In genomic region chrX:155094468-155095061, GRCh38 we compare ENCODE assay signal across 8 cellular contexts. TPM values are rescaled to one million over a fixed set of nuclear protein-coding genes. Genes with fewer than 3 reads are reported as not detected.
DNase-seq lines count a peak whose midpoint lies in the region; ATAC-seq, FAIRE-seq and TF ChIP-seq lines count a peak whose summit lies in the region.

No MANE protein-coding gene starts in this region.

- peaks cover 0 to 40% (median 0%) of the 10 kb centered on the region in 3 donors for H3K36me3 ChIP-seq in esophagus squamous epithelium

- POLR2A ChIA-PET in A549 (lab: Yijun Ruan, JAX), result no interaction called here

- TF ChIP-seq CTCF in A549 (IDR thresholded peaks at IDR 0.05), result peak; percentile 61
- TF ChIP-seq CTCF in esophagus squamous epithelium (IDR thresholded peaks at IDR 0.05), result peak; percentile 21 to 58 (median 48)

- 62% methylated on average over 4 of the region's 4 CpGs for whole genome bisulfite sequencing in A549 (ENCODE audit: missing lambda C conversion rate)
- 28 to 49% methylated on average over 4 of the region's 4 CpGs for WGBS in esophagus squamous epithelium, 2 donors

- no peaks in the 10 kb centered on the region for H3K27me3 ChIP-seq in esophagus squamous epithelium

- CTCF ChIA-PET in A549 (lab: Yijun Ruan, JAX), result interaction anchor here (0.7 to 2.0 kb wide), 10 partner anchors 9 to 177 kb away, joined by 3 to 6 read pairs (median 3); no protein-coding TSS in a partner anchor

- TF ChIP-seq RAD21 in A549 (conservative IDR thresholded peaks at IDR 0.05 in 1 of 2, IDR thresholded peaks at IDR 0.05 in 1 of 2), result peak; percentile 16 to 28; a peak in 2 of 5 replicates

- H3K4me3 ChIP-seq in A549 (no peak overlapping the region), esophagus squamous epithelium (no peak overlapping the region)

- H3K4me2 ChIP-seq in A549, result no peak overlapping the region

- TF ChIP-seq EP300 in A549 (IDR thresholded peaks at IDR 0.05), result no peak

- H3K9me3 ChIP-seq in A549, result no peaks in the 10 kb centered on the region
- H3K9me3 ChIP-seq in esophagus squamous epithelium, result no peaks in the 10 kb centered on the region

- peak in 1 of 2 experiments; percentile 67; a peak in 3 of 6 replicates for ATAC-seq in A549
- ATAC-seq in HG03378 (IDR thresholded peaks at IDR 0.05; ENCODE audit: unreplicated experiment), result peak; percentile 75
- ATAC-seq in SK-N-SH treated with all-trans-retinoic acid at 6 μM for 48 hours, result peak; percentile 81; the same call in 2 of the 3 replicates
- ATAC-seq in GM18505 (IDR thresholded peaks at IDR 0.05; ENCODE audit: unreplicated experiment), result no peak

- H3K27ac ChIP-seq in A549, result no peak overlapping the region
- H3K27ac ChIP-seq in esophagus squamous epithelium, result no peak overlapping the region

- FAIRE-seq in A549 (lab: Jason Lieb, UNC), result no peak

- TF ChIP-seq POLR2A in A549 (IDR thresholded peaks at IDR 0.05; ENCODE audit: low read length) (no peak), esophagus squamous epithelium (IDR thresholded peaks at IDR 0.05) (no peak), GM18505 (IDR thresholded peaks at IDR 0.05; ENCODE audit: borderline replicate concordance, extremely low read depth, insufficient read depth, insufficient read length) (no peak)

- DNase-seq in A549 (ENCODE audit: low read depth in 1 of 2, low spot score in 1 of 2), result peak in 1 of 2 experiments; percentile 20
- peak; percentile 15 for DNase-seq in DMS153 (lab: John Stamatoyannopoulos, UW)
- no peak for DNase-seq in esophagus squamous epithelium (lab: John Stamatoyannopoulos, UW)
- DNase-seq in renal cortical epithelial cell (ENCODE audit: low read depth), result peak; percentile 17
- DNase-seq in effector CD4-positive, alpha-beta T cell, result no peak

- intact Hi-C loops in esophagus squamous epithelium (cut with DNase I), result no loop called here

- H3K4me1 ChIP-seq in A549, result no peaks in the 10 kb centered on the region
- H3K4me1 ChIP-seq in esophagus squamous epithelium, result no peaks in the 10 kb centered on the region

TF ChIP-seq in A549, 52 proteins besides CTCF, POLR2A, EP300 and RAD21:
- TF ChIP-seq JUNB (IDR thresholded peaks at IDR 0.05), result no peak
- TF ChIP-seq SMC3 (IDR thresholded peaks at IDR 0.05), result peak; percentile 39; the same call in 2 of the 3 replicates
TF ChIP-seq in A549: peak in this region for 1.

TF ChIP-seq in SK-N-SH treated with all-trans-retinoic acid at 6 μM for 48 hours, 23 proteins besides CTCF, POLR2A, EP300 and RAD21:
- TF ChIP-seq ISL1 (CRISPR knock-in tag; IDR thresholded peaks at IDR 0.05) (no peak), PATZ1 (CRISPR knock-in tag; IDR thresholded peaks at IDR 0.05; ENCODE audit: borderline replicate concordance) (no peak), ZNF8 (CRISPR knock-in tag; IDR thresholded peaks at IDR 0.05) (no peak), PPARA (CRISPR knock-in tag; IDR thresholded peaks at IDR 0.05; ENCODE audit: borderline replicate concordance) (no peak), ZC3H10 (CRISPR knock-in tag; IDR thresholded peaks at IDR 0.05) (no peak), RARB (CRISPR knock-in tag; IDR thresholded peaks at IDR 0.05) (no peak), ZNF70 (CRISPR knock-in tag; IDR thresholded peaks at IDR 0.05) (no peak)

RNA-seq across cellular contexts. Expression of gene BRCC3, which starts 23.3 kb away (rescaled TPM):
- polyA plus RNA-seq in A549 (2011; rRNA removed), result 37.3 and 42.0 TPM in 2 replicates
- 20.7 and 23.5 TPM in 2 replicates for polyA plus RNA-seq in A549 (2012; cell fraction: cytosol; rRNA removed)
- polyA plus RNA-seq in A549 (2012; cell fraction: nucleus; rRNA removed), result 6.3 and 9.1 TPM in 2 replicates
- 42.9 to 44.1 TPM (median 43.3 TPM) in 3 replicates for polyA plus RNA-seq in A549 (2017; fragmentation: RNase III; extraction: RNeasy Plus Mini Kit Qiagen cat#74134 plus additional on column Dnase treatment)
- 23.3 and 26.3 TPM in 2 replicates for polyA minus RNA-seq in A549 (2011; rRNA and poly(A)+ RNA removed)
- total RNA-seq in esophagus squamous epithelium, result 10 to 100 TPM; 11.8 to 18.6 (median 17.1) TPM
- total RNA-seq in renal cortical epithelial cell, result 17.7 and 40.6 TPM in 2 replicates

RNA-seq across cellular contexts. Expression of gene CMC4, which starts 23.6 kb away (rescaled TPM):
- polyA plus RNA-seq in A549 (2011; rRNA removed), result 16.7 and 16.9 TPM in 2 replicates
- polyA plus RNA-seq in A549 (2012; cell fraction: cytosol; rRNA removed), result 9.3 and 10.8 TPM in 2 replicates
- 3.9 and 6.1 TPM in 2 replicates for polyA plus RNA-seq in A549 (2012; cell fraction: nucleus; rRNA removed)
- 12.8 to 15.1 TPM (median 14.4 TPM) in 3 replicates for polyA plus RNA-seq in A549 (2017; fragmentation: RNase III; extraction: RNeasy Plus Mini Kit Qiagen cat#74134 plus additional on column Dnase treatment)
- polyA minus RNA-seq in A549 (2011; rRNA and poly(A)+ RNA removed), result 2.7 and 3.2 TPM in 2 replicates
- 10 to 100 TPM in 2 of 4 donors, 1 to 10 TPM in 2; 5.1 to 18.3 (median 13.3) TPM for total RNA-seq in esophagus squamous epithelium
- total RNA-seq in renal cortical epithelial cell, result 9.4 and 10.2 TPM in 2 replicates

RNA-seq across cellular contexts. Expression of gene MTCP1, which starts 23.6 kb away (rescaled TPM):
- polyA plus RNA-seq in A549 (2011; rRNA removed), result 31.9 and 38.0 TPM in 2 replicates
- polyA plus RNA-seq in A549 (2012; cell fraction: cytosol; rRNA removed), result 3.5 and 4.3 TPM in 2 replicates
- polyA plus RNA-seq in A549 (2012; cell fraction: nucleus; rRNA removed), result 5.7 and 5.8 TPM in 2 replicates
- 12.2 to 13.9 TPM (median 12.3 TPM) in 3 replicates for polyA plus RNA-seq in A549 (2017; fragmentation: RNase III; extraction: RNeasy Plus Mini Kit Qiagen cat#74134 plus additional on column Dnase treatment)
- polyA minus RNA-seq in A549 (2011; rRNA and poly(A)+ RNA removed), result 6.1 and 7.2 TPM in 2 replicates
- total RNA-seq in esophagus squamous epithelium, result 1 to 10 TPM in 3 of 4 donors, not detected in 1; 1.8 to 3.1 (median 3.1) TPM
- total RNA-seq in renal cortical epithelial cell, result 4.2 and 5.2 TPM in 2 replicates

Comparison
In these comparisons a context has a peak if more than half of its experiments do, and no peak if none do; other contexts are left out.
1. DNase-seq: peak in DMS153 (single experiment) and renal cortical epithelial cell (single experiment); none in esophagus squamous epithelium (single experiment) and effector CD4-positive, alpha-beta T cell (single experiment).